1 cellular context compared by ENCODE assay signal in genomic region chr20:19783966-19784401, GRCh38.
TF ChIP-seq lines count a peak whose summit lies in the region.

No MANE protein-coding gene starts in this region.

TF ChIP-seq in GM23338, 12 proteins besides CTCF, POLR2A, EP300 and RAD21 (continued from another document):
- TF ChIP-seq, protein P1, sequence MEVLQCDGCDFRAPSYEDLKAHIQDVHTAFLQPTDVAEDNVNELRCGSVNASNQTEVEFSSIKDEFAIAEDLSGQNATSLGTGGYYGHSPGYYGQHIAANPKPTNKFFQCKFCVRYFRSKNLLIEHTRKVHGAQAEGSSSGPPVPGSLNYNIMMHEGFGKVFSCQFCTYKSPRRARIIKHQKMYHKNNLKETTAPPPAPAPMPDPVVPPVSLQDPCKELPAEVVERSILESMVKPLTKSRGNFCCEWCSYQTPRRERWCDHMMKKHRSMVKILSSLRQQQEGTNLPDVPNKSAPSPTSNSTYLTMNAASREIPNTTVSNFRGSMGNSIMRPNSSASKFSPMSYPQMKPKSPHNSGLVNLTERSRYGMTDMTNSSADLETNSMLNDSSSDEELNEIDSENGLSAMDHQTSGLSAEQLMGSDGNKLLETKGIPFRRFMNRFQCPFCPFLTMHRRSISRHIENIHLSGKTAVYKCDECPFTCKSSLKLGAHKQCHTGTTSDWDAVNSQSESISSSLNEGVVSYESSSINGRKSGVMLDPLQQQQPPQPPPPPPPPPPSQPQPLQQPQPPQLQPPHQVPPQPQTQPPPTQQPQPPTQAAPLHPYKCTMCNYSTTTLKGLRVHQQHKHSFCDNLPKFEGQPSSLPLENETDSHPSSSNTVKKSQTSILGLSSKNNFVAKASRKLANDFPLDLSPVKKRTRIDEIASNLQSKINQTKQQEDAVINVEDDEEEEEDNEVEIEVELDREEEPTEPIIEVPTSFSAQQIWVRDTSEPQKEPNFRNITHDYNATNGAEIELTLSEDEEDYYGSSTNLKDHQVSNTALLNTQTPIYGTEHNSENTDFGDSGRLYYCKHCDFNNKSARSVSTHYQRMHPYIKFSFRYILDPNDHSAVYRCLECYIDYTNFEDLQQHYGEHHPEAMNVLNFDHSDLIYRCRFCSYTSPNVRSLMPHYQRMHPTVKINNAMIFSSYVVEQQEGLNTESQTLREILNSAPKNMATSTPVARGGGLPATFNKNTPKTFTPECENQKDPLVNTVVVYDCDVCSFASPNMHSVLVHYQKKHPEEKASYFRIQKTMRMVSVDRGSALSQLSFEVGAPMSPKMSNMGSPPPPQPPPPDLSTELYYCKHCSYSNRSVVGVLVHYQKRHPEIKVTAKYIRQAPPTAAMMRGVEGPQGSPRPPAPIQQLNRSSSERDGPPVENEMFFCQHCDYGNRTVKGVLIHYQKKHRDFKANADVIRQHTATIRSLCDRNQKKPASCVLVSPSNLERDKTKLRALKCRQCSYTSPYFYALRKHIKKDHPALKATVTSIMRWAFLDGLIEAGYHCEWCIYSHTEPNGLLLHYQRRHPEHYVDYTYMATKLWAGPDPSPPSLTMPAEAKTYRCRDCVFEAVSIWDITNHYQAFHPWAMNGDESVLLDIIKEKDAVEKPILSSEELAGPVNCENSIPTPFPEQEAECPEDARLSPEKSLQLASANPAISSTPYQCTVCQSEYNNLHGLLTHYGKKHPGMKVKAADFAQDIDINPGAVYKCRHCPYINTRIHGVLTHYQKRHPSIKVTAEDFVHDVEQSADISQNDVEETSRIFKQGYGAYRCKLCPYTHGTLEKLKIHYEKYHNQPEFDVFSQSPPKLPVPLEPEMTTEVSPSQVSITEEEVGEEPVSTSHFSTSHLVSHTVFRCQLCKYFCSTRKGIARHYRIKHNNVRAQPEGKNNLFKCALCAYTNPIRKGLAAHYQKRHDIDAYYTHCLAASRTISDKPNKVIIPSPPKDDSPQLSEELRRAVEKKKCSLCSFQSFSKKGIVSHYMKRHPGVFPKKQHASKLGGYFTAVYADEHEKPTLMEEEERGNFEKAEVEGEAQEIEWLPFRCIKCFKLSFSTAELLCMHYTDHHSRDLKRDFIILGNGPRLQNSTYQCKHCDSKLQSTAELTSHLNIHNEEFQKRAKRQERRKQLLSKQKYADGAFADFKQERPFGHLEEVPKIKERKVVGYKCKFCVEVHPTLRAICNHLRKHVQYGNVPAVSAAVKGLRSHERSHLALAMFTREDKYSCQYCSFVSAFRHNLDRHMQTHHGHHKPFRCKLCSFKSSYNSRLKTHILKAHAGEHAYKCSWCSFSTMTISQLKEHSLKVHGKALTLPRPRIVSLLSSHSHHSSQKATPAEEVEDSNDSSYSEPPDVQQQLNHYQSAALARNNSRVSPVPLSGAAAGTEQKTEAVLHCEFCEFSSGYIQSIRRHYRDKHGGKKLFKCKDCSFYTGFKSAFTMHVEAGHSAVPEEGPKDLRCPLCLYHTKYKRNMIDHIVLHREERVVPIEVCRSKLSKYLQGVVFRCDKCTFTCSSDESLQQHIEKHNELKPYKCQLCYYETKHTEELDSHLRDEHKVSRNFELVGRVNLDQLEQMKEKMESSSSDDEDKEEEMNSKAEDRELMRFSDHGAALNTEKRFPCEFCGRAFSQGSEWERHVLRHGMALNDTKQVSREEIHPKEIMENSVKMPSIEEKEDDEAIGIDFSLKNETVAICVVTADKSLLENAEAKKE (CRISPR knock-in tag; IDR thresholded peaks at IDR 0.05), result no peak
